In genomic region chr11:57560146-57560545, GRCh38 we compare ENCODE assay signal across 17 cellular contexts. TPM values are rescaled to one million over a fixed set of nuclear protein-coding genes. Genes with fewer than 3 reads are reported as not detected.
"Had no signal": no experiment of that assay in that cellular context is flagged by ENCODE, and none has a peak within 500 bp of the region (broad histone marks: within the 10 kb centered on the region; RNA-seq: fewer than 3 reads in every experiment).

No MANE protein-coding gene starts in this region.

- H3K27ac ChIP-seq: cardiac muscle cell, esophagus muscularis mucosa, left lung, pancreas, sigmoid colon had no signal

- H3K9me3 Mint-ChIP-seq: activated B cell treated with CpG ODN at 0.5 μM for 24 hours; activated CD4-positive, alpha-beta T cell treated with anti-CD3 and anti-CD28 coated beads, Interleukin-2, amount 10 ng/mL, durations not matched to agents 24 days and 14 days; naive B cell; stimulated activated memory B cell treated with anti-CD40 and anti-IgM and Interleukin-4, amounts not matched to agents 10 μg/mL and 1 μg/mL and 100 μg/mL, for 72 hours had no signal

- H3K4me1 ChIP-seq: pancreas, sigmoid colon had no signal

- H3K27me3 Mint-ChIP-seq: activated B cell treated with CpG ODN at 0.5 μM for 24 hours; activated CD4-positive, alpha-beta T cell treated with anti-CD3 and anti-CD28 coated beads, Interleukin-2, amount 10 ng/mL, durations not matched to agents 24 days and 14 days; naive B cell; stimulated activated memory B cell treated with anti-CD40 and anti-IgM and Interleukin-4, amounts not matched to agents 10 μg/mL and 1 μg/mL and 100 μg/mL, for 72 hours had no signal

- DNase-seq: activated B cell treated with CpG ODN at 0.5 μM for 24 hours; activated CD4-positive, alpha-beta T cell treated with anti-CD3 and anti-CD28 coated beads, Interleukin-2, amount 10 ng/mL, durations not matched to agents 24 days and 14 days; activated CD8-positive, alpha-beta memory T cell treated with anti-CD3 and anti-CD28 coated beads for 24 hours; activated naive CD4-positive, alpha-beta T cell; hippocampal formation; kidney; left lung; mammary epithelial cell; naive B cell; pancreas; sigmoid colon; substantia nigra; T-helper 2 cell had no signal

- H3K9me3 ChIP-seq: esophagus muscularis mucosa, left lung, pancreas, sigmoid colon had no signal

- H3K36me3 ChIP-seq: pancreas had no signal

- H3K27me3 ChIP-seq: cardiac muscle cell, esophagus muscularis mucosa, left lung, pancreas, sigmoid colon had no signal

- H3K27ac Mint-ChIP-seq: activated B cell treated with CpG ODN at 0.5 μM for 24 hours; activated CD4-positive, alpha-beta T cell treated with anti-CD3 and anti-CD28 coated beads, Interleukin-2, amount 10 ng/mL, durations not matched to agents 24 days and 14 days had no signal

- H3K4me3 ChIP-seq: cardiac muscle cell, esophagus muscularis mucosa, left lung, pancreas, sigmoid colon had no signal

- H3K4me3 Mint-ChIP-seq: activated B cell treated with CpG ODN at 0.5 μM for 24 hours; activated CD4-positive, alpha-beta T cell treated with anti-CD3 and anti-CD28 coated beads, Interleukin-2, amount 10 ng/mL, durations not matched to agents 24 days and 14 days; naive B cell; stimulated activated memory B cell treated with anti-CD40 and anti-IgM and Interleukin-4, amounts not matched to agents 10 μg/mL and 1 μg/mL and 100 μg/mL, for 72 hours had no signal

RNA-seq across cellular contexts. Expression of gene SMTNL1, which starts 22.8 kb away (rescaled TPM):
- total RNA-seq: activated B cell treated with CpG ODN at 0.5 μM for 24 hours; activated CD4-positive, alpha-beta T cell treated with anti-CD3 and anti-CD28 coated beads, Interleukin-2, amount 10 ng/mL, durations not matched to agents 24 days and 14 days; cardiac muscle cell; esophagus muscularis mucosa; glomerular endothelial cell; kidney; left lung; mammary epithelial cell; pancreas; sigmoid colon had no signal
- polyA plus RNA-seq: mammary epithelial cell, pancreas, sigmoid colon had no signal

RNA-seq across cellular contexts. Expression of gene SERPING1, which starts 37.3 kb away (rescaled TPM):
- total RNA-seq: activated B cell treated with CpG ODN at 0.5 μM for 24 hours had no signal
